21 cellular contexts compared by ENCODE assay signal in the genomic region with DNA sequence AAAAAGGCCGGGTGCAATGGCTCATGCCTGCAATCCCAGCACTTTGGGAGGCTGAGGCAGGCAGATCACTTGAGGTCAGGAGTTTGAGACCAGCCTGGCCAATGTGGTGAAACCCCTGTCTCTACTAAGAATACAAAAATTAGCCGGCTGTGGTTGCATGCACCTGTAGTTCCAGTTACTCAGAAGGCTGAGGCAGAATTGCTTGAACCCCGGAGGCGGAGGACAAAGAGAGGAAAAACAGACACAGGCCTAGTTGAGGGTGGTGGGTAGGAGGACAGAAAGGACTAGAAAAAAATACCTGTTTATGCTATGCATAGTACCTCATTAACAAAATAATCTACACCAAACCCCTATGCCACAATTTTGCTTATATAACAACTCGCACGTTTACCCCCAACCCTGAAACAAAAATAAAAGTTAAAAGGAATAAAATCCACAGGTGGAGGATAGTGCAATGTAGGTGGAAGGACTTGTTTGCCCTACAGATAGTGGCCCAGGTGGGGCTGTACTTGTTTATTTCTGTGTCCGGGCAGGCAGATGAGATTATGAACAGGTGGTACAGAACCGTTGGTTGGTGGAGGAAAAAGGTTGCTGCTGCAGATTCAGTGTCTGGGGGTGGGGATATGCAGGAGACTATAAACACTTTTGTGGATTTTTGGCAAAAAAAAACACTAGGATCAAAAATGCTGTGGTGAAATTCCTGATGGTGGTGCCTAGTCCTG. TPM values are rescaled to one million over a fixed set of nuclear protein-coding genes. Genes with fewer than 3 reads are reported as not detected.
DNase-seq lines count a peak whose midpoint lies in the region; ATAC-seq and TF ChIP-seq lines count a peak whose summit lies in the region.
"Had no signal": no experiment of that assay in that cellular context is flagged by ENCODE, and none has a peak within 500 bp of the region (broad histone marks: within the 10 kb centered on the region; RNA-seq: fewer than 3 reads in every experiment).

No MANE protein-coding gene starts in this region.

- no peak overlapping the region for H2BK5ac ChIP-seq in trophoblast cell (ENCODE audit: low read depth, low read length, poor library complexity)

- H3F3A ChIP-seq in MM.1S (ENCODE audit: insufficient read depth, low read length) = no peaks in the 10 kb centered on the region
- no peaks in the 10 kb centered on the region for H3F3A ChIP-seq in PC-9 (ENCODE audit: insufficient read depth, low read depth)

- H3K79me1 ChIP-seq in trophoblast cell (ENCODE audit: low read length) = no peaks in the 10 kb centered on the region

- H3K14ac ChIP-seq in trophoblast cell (ENCODE audit: low read length) = no peak overlapping the region

- CTCF ChIA-PET in PC-9 (lab: Charles Lee) = no interaction called here

- H3K4me3 Mint-ChIP-seq in stimulated activated effector memory CD8-positive, alpha-beta T cell treated with anti-CD3 and anti-CD28 coated beads, Interleukin-12 subunit alpha, Interleukin-12 subunit beta, amount 100 ng/mL, for 72 hours = no peak overlapping the region
- H3K4me3 Mint-ChIP-seq: activated CD4-positive, alpha-beta memory T cell treated with anti-CD3 and anti-CD28 coated beads, Interleukin-2, amount 10 ng/mL, durations not matched to agents 7 days and 5 days; activated T-cell treated with anti-CD3 and anti-CD28 coated beads, Interleukin-2, amount 50 U/mL, for 24 hours had no signal

- H3K9ac ChIP-seq in MM.1S (ENCODE audit: low read length) (no peak overlapping the region), trophoblast cell (ENCODE audit: low read length) (no peak overlapping the region)

- peaks cover 2% of the 10 kb centered on the region for H3K9me3 Mint-ChIP-seq in stimulated activated effector memory CD8-positive, alpha-beta T cell treated with anti-CD3 and anti-CD28 coated beads, Interleukin-12 subunit alpha, Interleukin-12 subunit beta, amount 100 ng/mL, for 72 hours

- no peaks in the 10 kb centered on the region for H3K36me3 ChIP-seq in MM.1S (replicated peaks; ENCODE audit: insufficient read depth, low read length)
- H3K36me3 ChIP-seq in PC-9 (ENCODE audit: low read depth) = peaks cover 3% of the 10 kb centered on the region; the same call in 1 of the 2 replicates
- H3K36me3 ChIP-seq in trophoblast cell (ENCODE audit: control insufficient read depth in 1 of 2, insufficient read depth in 2 of 2, low read length in 2 of 2) = no peaks in the 10 kb centered on the region

- H4K91ac ChIP-seq in trophoblast cell (ENCODE audit: low read depth, low read length) = no peak overlapping the region

- WGBS in trophoblast cell (ENCODE audit: extremely low coverage, insufficient coverage, insufficient read length) = 100% methylated on average over 2 of the region's 8 CpGs

- POLR2A ChIA-PET in PC-9 (lab: Charles Lee; ENCODE audit: unreplicated experiment) = no interaction called here

- ATAC-seq in stimulated activated effector memory CD8-positive, alpha-beta T cell treated with anti-CD3 and anti-CD28 coated beads, Interleukin-12 subunit alpha, Interleukin-12 subunit beta, amount 100 ng/mL, for 72 hours = no peak
- ATAC-seq: activated naive CD4-positive, alpha-beta T cell treated with anti-CD3 and anti-CD28 coated beads, Interleukin-2, amount 50 U/mL, for 72 hours had no signal

- no peak overlapping the region for H3K4ac ChIP-seq in trophoblast cell (ENCODE audit: low read depth, low read length)

- H2BK12ac ChIP-seq in trophoblast cell (ENCODE audit: low read length) = no peak overlapping the region

- intact Hi-C loops in PC-9 (cut with micrococcal nuclease; ENCODE audit: unreplicated experiment) = no loop called here

- H3K79me2 ChIP-seq in MM.1S (ENCODE audit: low read length) (no peaks in the 10 kb centered on the region; the same call in 1 of the 2 replicates), PC-9 (ENCODE audit: low read depth) (peaks cover 49% of the 10 kb centered on the region), trophoblast cell (ENCODE audit: control insufficient read depth, insufficient read depth, low read length, poor library complexity) (no peaks in the 10 kb centered on the region)

- BruUV-seq in PC-9 (replicated peaks; lab: Mats Ljungman, UMichigan) = no TSS peak

- H2AFZ ChIP-seq in MM.1S (ENCODE audit: low read length) (no peak overlapping the region), PC-9 (no peak overlapping the region), trophoblast cell (ENCODE audit: insufficient read depth, low read length, poor library complexity) (no peak overlapping the region)

- H3K4me1 ChIP-seq in MM.1S (ENCODE audit: low read length) (no peaks in the 10 kb centered on the region), PC-9 (replicated peaks; ENCODE audit: insufficient read depth) (no peaks in the 10 kb centered on the region), trophoblast cell (ENCODE audit: control insufficient read depth in 1 of 2, insufficient read depth in 2 of 2, low read length in 2 of 2) (no peaks in the 10 kb centered on the region)

- no peak overlapping the region for H3K23ac ChIP-seq in trophoblast cell (ENCODE audit: low read length)

- H4K20me1 ChIP-seq in MM.1S (ENCODE audit: insufficient read depth, low read length) = no peaks in the 10 kb centered on the region
- no peaks in the 10 kb centered on the region for H4K20me1 ChIP-seq in PC-9 (ENCODE audit: insufficient read depth)

- H3K36me3 Mint-ChIP-seq in stimulated activated effector memory CD8-positive, alpha-beta T cell treated with anti-CD3 and anti-CD28 coated beads, Interleukin-12 subunit alpha, Interleukin-12 subunit beta, amount 100 ng/mL, for 72 hours = peaks cover 50% of the 10 kb centered on the region

- TF ChIP-seq CTCF in MM.1S (IDR thresholded peaks at IDR 0.05; ENCODE audit: low read length) (no peak), coronary artery (IDR thresholded peaks at IDR 0.05) (no peak), PC-9 (conservative IDR thresholded peaks at IDR 0.05) (no peak)

- H4K12ac ChIP-seq in trophoblast cell (ENCODE audit: low read depth, low read length) = no peak overlapping the region

- H3K4me2 ChIP-seq in MM.1S (ENCODE audit: low read depth, low read length) (no peak overlapping the region), PC-9 (no peak overlapping the region), trophoblast cell (ENCODE audit: low read length) (no peak overlapping the region)

- no peak overlapping the region for H3K4me3 ChIP-seq in MM.1S (ENCODE audit: low read length)
- H3K4me3 ChIP-seq in coronary artery = no peak overlapping the region
- no peak overlapping the region for H3K4me3 ChIP-seq in PC-9
- no peak overlapping the region for H3K4me3 ChIP-seq in trophoblast cell (ENCODE audit: low read depth, low read length)
- H3K4me3 ChIP-seq: skin epidermis, tibial nerve had no signal

- no peaks in the 10 kb centered on the region for H3K9me3 ChIP-seq in MM.1S (replicated peaks; ENCODE audit: insufficient read depth, low read length)
- 0 out of 2 replicates have a peak, but pooled peaks cover 8% of the 10 kb centered on the region for H3K9me3 ChIP-seq in PC-9 (ENCODE audit: insufficient read depth, low read depth)
- H3K9me3 ChIP-seq in trophoblast cell (ENCODE audit: insufficient read depth, low read depth, low read length) = peaks cover 3% of the 10 kb centered on the region
- H3K9me3 ChIP-seq: tibial nerve had no signal

- DNase-seq in DMS53 (lab: John Stamatoyannopoulos, UW) (peak; percentile 67), DMS53 treated with DMSO at 0.1 percent for 48 hours (lab: John Stamatoyannopoulos, UW; ENCODE audit: unreplicated experiment) (no peak), MM.1S (no peak), coronary artery (ENCODE audit: low spot score) (no peak), PC-9 (no peak), HUDEP-2 (lab: John Stamatoyannopoulos, UW; ENCODE audit: unreplicated experiment in 76 of 76) (no peak), trophoblast cell (no peak)
- DNase-seq in stimulated activated effector memory CD8-positive, alpha-beta T cell treated with anti-CD3 and anti-CD28 coated beads, Interleukin-12 subunit alpha, Interleukin-12 subunit beta, amount 100 ng/mL, for 72 hours (ENCODE audit: low spot score in 2 of 2) = no peak
- DNase-seq: activated CD4-positive, alpha-beta memory T cell treated with anti-CD3 and anti-CD28 coated beads, Interleukin-2, amount 10 ng/mL, durations not matched to agents 7 days and 5 days; activated T-cell treated with anti-CD3 and anti-CD28 coated beads, Interleukin-2, amount 50 U/mL, for 24 hours; caudate nucleus; DND-41; effector memory CD4-positive, alpha-beta T cell; GOT3; hippocampal formation; kidney glomerular epithelial cell; MV-4-11; stimulated activated CD4-positive, alpha-beta T cell treated with anti-CD3 and anti-CD28 coated beads, Interleukin-4, amount 100 ng/mL, for 24 hours had no signal

- H2BK120ac ChIP-seq in trophoblast cell (ENCODE audit: insufficient read depth, low read length, poor library complexity) = no peak overlapping the region

- no peak overlapping the region for H3K18ac ChIP-seq in trophoblast cell (ENCODE audit: low read length)

- no peak overlapping the region for H2AK5ac ChIP-seq in trophoblast cell (ENCODE audit: low read length)

- H3K27ac Mint-ChIP-seq in stimulated activated effector memory CD8-positive, alpha-beta T cell treated with anti-CD3 and anti-CD28 coated beads, Interleukin-12 subunit alpha, Interleukin-12 subunit beta, amount 100 ng/mL, for 72 hours = peak overlapping the region; percentile 55
- H3K27ac Mint-ChIP-seq: activated CD4-positive, alpha-beta memory T cell treated with anti-CD3 and anti-CD28 coated beads, Interleukin-2, amount 10 ng/mL, durations not matched to agents 7 days and 5 days; activated T-cell treated with anti-CD3 and anti-CD28 coated beads, Interleukin-2, amount 50 U/mL, for 24 hours had no signal

- H4K8ac ChIP-seq in trophoblast cell (ENCODE audit: low read depth, low read length) = no peak overlapping the region

- no peaks in the 10 kb centered on the region for H3K9me2 ChIP-seq in MM.1S (replicated peaks; ENCODE audit: insufficient read depth, low read length)
- no peaks in the 10 kb centered on the region for H3K9me2 ChIP-seq in PC-9 (ENCODE audit: insufficient read depth)

- peaks cover 31% of the 10 kb centered on the region for H3K4me1 Mint-ChIP-seq in stimulated activated effector memory CD8-positive, alpha-beta T cell treated with anti-CD3 and anti-CD28 coated beads, Interleukin-12 subunit alpha, Interleukin-12 subunit beta, amount 100 ng/mL, for 72 hours

- H3K27ac ChIP-seq in MM.1S (ENCODE audit: low read length) (peak overlapping the region; percentile 33; the same call in 1 of the 2 replicates), coronary artery (peak overlapping the region; percentile 76 to 82), PC-9 (no peak overlapping the region), trophoblast cell (ENCODE audit: low read depth, low read length) (no peak overlapping the region)

- H3K27me3 ChIP-seq in MM.1S (replicated peaks; ENCODE audit: insufficient read depth, low read length) = no peaks in the 10 kb centered on the region
- no peaks in the 10 kb centered on the region for H3K27me3 ChIP-seq in PC-9 (ENCODE audit: insufficient read depth, low read depth)
- H3K27me3 ChIP-seq in trophoblast cell (ENCODE audit: insufficient read depth, low read length) = no peaks in the 10 kb centered on the region
- H3K27me3 ChIP-seq: tibial nerve had no signal

RNA-seq across cellular contexts. Expression of a gene that starts 5.1 kb away (rescaled TPM):
- 16.4 and 17.9 TPM in 2 replicates for total RNA-seq in PC-9 (2021)
- 1.3 and 1.4 TPM in 2 replicates for polyA plus RNA-seq in trophoblast cell (2013)

Comparison
In these comparisons a context has a peak if more than half of its experiments do, and no peak if none do; other contexts are left out.
1. H3K27ac ChIP-seq: peak in MM.1S (single experiment) and coronary artery (2 of 2); none in PC-9 (single experiment) and trophoblast cell (single experiment).